ENCODE assay signal across 20 cellular contexts in the genomic region with DNA sequence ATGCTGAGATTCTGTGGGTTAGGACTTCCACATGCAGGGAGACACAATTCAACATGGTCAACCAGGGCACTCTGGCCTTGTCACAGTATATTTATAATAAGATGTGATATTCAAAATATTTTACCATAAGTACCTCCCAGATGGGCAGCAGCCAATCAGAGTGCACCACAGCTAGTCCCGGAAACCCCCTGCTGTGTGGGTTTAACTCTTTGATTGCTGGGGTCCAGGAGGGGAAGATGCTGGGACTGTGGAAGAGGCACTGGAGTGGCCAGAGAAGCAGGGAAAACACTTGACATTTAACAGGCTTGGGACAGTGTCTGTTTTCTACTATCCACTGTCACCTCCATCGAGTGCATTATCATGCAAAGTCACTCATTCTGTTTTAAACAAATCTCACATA.
DNase-seq lines count a peak whose midpoint lies in the region; ATAC-seq, FAIRE-seq and TF ChIP-seq lines count a peak whose summit lies in the region.
"Had no signal": no experiment of that assay in that cellular context is flagged by ENCODE, and none has a peak within 500 bp of the region (broad histone marks: within the 10 kb centered on the region; RNA-seq: fewer than 3 reads in every experiment).

No MANE protein-coding gene starts in this region.

- H3K27me3 ChIP-seq in HepG2 (ENCODE audit: control insufficient read depth in 1 of 2, insufficient read depth in 2 of 2, low read length in 2 of 2), result no peaks in the 10 kb centered on the region
- H3K27me3 ChIP-seq in right lobe of liver, result no peaks in the 10 kb centered on the region
- no peaks in the 10 kb centered on the region for H3K27me3 ChIP-seq in dorsolateral prefrontal cortex
- no peaks in the 10 kb centered on the region for H3K27me3 ChIP-seq in psoas muscle (ENCODE audit: insufficient read depth in 3 of 3, low read length in 2 of 3)

- peaks cover 60% of the 10 kb centered on the region for H3K79me2 ChIP-seq in HepG2 (ENCODE audit: insufficient read depth, low read length)

- TF ChIP-seq POLR2A in HepG2 (IDR thresholded peaks at IDR 0.05; ENCODE audit: insufficient read depth in 1 of 2, low read depth in 2 of 2, low read length in 2 of 2) (no peak), right lobe of liver (IDR thresholded peaks at IDR 0.05) (no peak)

- BruUV-seq in HepG2 (replicated peaks; lab: Mats Ljungman, UMichigan), result no TSS peak

- no peak overlapping the region for H3K27ac ChIP-seq in HepG2 (ENCODE audit: extremely low read length, insufficient read depth, low read length)
- H3K27ac ChIP-seq in right lobe of liver, result no peak overlapping the region
- H3K27ac ChIP-seq in dorsolateral prefrontal cortex, result peak overlapping the region in 56 of 59 donors; percentile 18 to 87 (median 70)
- peak overlapping the region; percentile 81 for H3K27ac ChIP-seq in psoas muscle
- H3K27ac ChIP-seq: SK-N-MC had no signal

- TF ChIP-seq CTCF in HepG2 (CRISPR knock-in tag; IDR thresholded peaks at IDR 0.05) (no peak), right lobe of liver (IDR thresholded peaks at IDR 0.05) (no peak), dorsolateral prefrontal cortex (IDR thresholded peaks at IDR 0.05 in 54 of 56, conservative IDR thresholded peaks at IDR 0.05 in 2 of 56; ENCODE audit: low read depth in 1 of 56, partially characterized antibody in 56 of 56) (no peak), psoas muscle (IDR thresholded peaks at IDR 0.05) (no peak)

- no peak overlapping the region for H3K9ac ChIP-seq in HepG2 (ENCODE audit: insufficient read depth, low read depth, low read length)

- H4K20me1 ChIP-seq in HepG2 (ENCODE audit: insufficient read depth, low read length), result peaks cover 83% of the 10 kb centered on the region

- H3K36me3 ChIP-seq in HepG2 (replicated peaks in 1 of 2; ENCODE audit: control insufficient read depth in 1 of 2, insufficient read depth in 2 of 2, low read length in 2 of 2) (peaks cover 26 to 35% of the 10 kb centered on the region in 2 experiments; a peak in 4 of 5 replicates), right lobe of liver (no peaks in the 10 kb centered on the region), psoas muscle (ENCODE audit: insufficient read depth in 1 of 2, low read depth in 1 of 2) (no peaks in the 10 kb centered on the region)

- TF ChIP-seq RAD21 in HepG2 (CRISPR knock-in tag; IDR thresholded peaks at IDR 0.05), result no peak

- CTCF ChIA-PET in HepG2 (lab: Yijun Ruan, JAX; ENCODE audit: low intra/inter-chr PET ratio, low total read pairs), result no interaction called here

- DNase-seq in HepG2 (ENCODE audit: low spot score) (no peak), right lobe of liver (no peak), dorsolateral prefrontal cortex (no peak), psoas muscle (no peak), NCI-H524 (lab: John Stamatoyannopoulos, UW) (no peak)
- DNase-seq: ACHN; Calu3; CD4-positive, CD25-positive, alpha-beta regulatory T cell; DMS79; GDM1; NCI-H146; NCI-H2081 treated with DMSO at 0.1 percent for 48 hours; NCI-H2227 treated with DMSO at 0.1 percent for 48 hours; NCI-H526; NK-92 treated with Interleukin-12 subunit alpha and Interleukin-12 subunit beta, amount 100 ng/mL, for 24 hours; OCI-M1 had no signal

- in situ Hi-C loops in HepG2 (cut with HindIII; ENCODE audit: extremely low pct_ligation_motif_present, low pct_unique_long_range_greater_than_20kb), result no loop called here

- no peak for FAIRE-seq in HepG2 (lab: Jason Lieb, UNC)

- no peak overlapping the region for H2AFZ ChIP-seq in HepG2 (ENCODE audit: low read length)

- intact Hi-C loops in HepG2 (cut with micrococcal nuclease; ENCODE audit: unreplicated experiment), result no loop called here
- intact Hi-C loops in right lobe of liver (cut with DNase I), result no loop called here
- intact Hi-C loops in dorsolateral prefrontal cortex (cut with DNase I), result no loop called here
- intact Hi-C loops in psoas muscle (cut with DNase I), result no loop called here

- no peak overlapping the region for H3K4me2 ChIP-seq in HepG2 (ENCODE audit: low read depth, low read length)

- peaks cover 19% of the 10 kb centered on the region for H3K4me1 ChIP-seq in HepG2 (ENCODE audit: insufficient read depth, low read length)
- H3K4me1 ChIP-seq in right lobe of liver, result no peaks in the 10 kb centered on the region
- peaks cover 74% of the 10 kb centered on the region for H3K4me1 ChIP-seq in psoas muscle

- H3K9me3 ChIP-seq in HepG2 (ENCODE audit: low read length), result no peaks in the 10 kb centered on the region
- H3K9me3 ChIP-seq in right lobe of liver, result no peaks in the 10 kb centered on the region
- no peaks in the 10 kb centered on the region for H3K9me3 ChIP-seq in psoas muscle

- ATAC-seq in HepG2 (no peak), right lobe of liver (no peak), psoas muscle (peak in 1 of 4 donors; percentile 5), HG03280 (IDR thresholded peaks at IDR 0.05; ENCODE audit: unreplicated experiment) (no peak), HG03469 (IDR thresholded peaks at IDR 0.05; ENCODE audit: unreplicated experiment) (no peak), GM18519 (IDR thresholded peaks at IDR 0.05; ENCODE audit: low FRiP score, unreplicated experiment) (no peak)

- WGBS in HepG2 (ENCODE audit: low lambda C conversion rate), result 88% methylated on average over 2 of the region's 2 CpGs
- 38% methylated on average over 2 of the region's 2 CpGs for WGBS in right lobe of liver (ENCODE audit: insufficient coverage, low coverage, low lambda C conversion rate, missing lambda C conversion rate)
- WGBS in psoas muscle, 3 donors, result 12 to 29% (median 18%) methylated on average over 2 of the region's 2 CpGs

- TF ChIP-seq EP300 in HepG2 (IDR thresholded peaks at IDR 0.05; ENCODE audit: low read depth in 2 of 2, low read length in 2 of 2) (no peak), HepG2 (CRISPR knock-in tag; IDR thresholded peaks at IDR 0.05; ENCODE audit: borderline replicate concordance) (no peak)

- POLR2A ChIA-PET in HepG2 (lab: Yijun Ruan, JAX), result no interaction called here

- H3K4me3 ChIP-seq in HepG2 (replicated peaks in 1 of 3; ENCODE audit: insufficient read depth in 1 of 3, low read depth in 2 of 3, low read length in 3 of 3) (no peak overlapping the region), right lobe of liver (no peak overlapping the region), dorsolateral prefrontal cortex (no peak overlapping the region), psoas muscle (no peak overlapping the region)
- H3K4me3 ChIP-seq: SK-N-MC had no signal

TF ChIP-seq in HepG2, 621 proteins besides CTCF, POLR2A, EP300 and RAD21:
- TF ChIP-seq ZNF652 (CRISPR knock-in tag; IDR thresholded peaks at IDR 0.05; ENCODE audit: borderline replicate concordance, low read depth) (peak; percentile 80), ZNF879 (CRISPR knock-in tag; IDR thresholded peaks at IDR 0.05) (no peak)

Comparison
In these comparisons a context has a peak if more than half of its experiments do, and no peak if none do; other contexts are left out.
1. H3K27ac ChIP-seq: peak in dorsolateral prefrontal cortex (56 of 59) and psoas muscle (single experiment); none in HepG2 (single experiment) and right lobe of liver (0 of 3).